ENCODE assay signal across 8 cellular contexts in genomic region chr10:59906417-59907202, GRCh38. TPM values are rescaled to one million over a fixed set of nuclear protein-coding genes. Genes with fewer than 3 reads are reported as not detected.
DNase-seq lines count a peak whose midpoint lies in the region; ATAC-seq and TF ChIP-seq lines count a peak whose summit lies in the region.

TSS of gene CCDC6 (minus strand) at chr10:59906556. CDS start at chr10:59906424, 132 bp downstream.

- DNase-seq in AG04450 (ENCODE audit: low read depth, low spot score) (peak; percentile 81), NCI-H2196 (lab: John Stamatoyannopoulos, UW; ENCODE audit: unreplicated experiment) (peak; percentile 70), breast epithelium (ENCODE audit: low spot score in 2 of 2) (peak; percentile 89 to 94), iPS-NIHi7 (ENCODE audit: extremely low spot score) (peak; percentile 85), smooth muscle cell of the brain vasculature (ENCODE audit: low read depth, low spot score) (peak; percentile 73)

- H3K9me3 ChIP-seq in AG04450 (ENCODE audit: control insufficient read depth, insufficient read depth, low read length) (peaks cover 2% of the 10 kb centered on the region; the same call in 1 of the 2 replicates), breast epithelium (no peaks in the 10 kb centered on the region)

- TF ChIP-seq CTCF in AG04450 (IDR thresholded peaks at IDR 0.05; ENCODE audit: low read depth, low read length) (peak; percentile 72), VCaP (conservative IDR thresholded peaks at IDR 0.05) (peak; percentile 88), breast epithelium (IDR thresholded peaks at IDR 0.05) (peak; percentile 71 to 88 (median 85))

- intact Hi-C loops in breast epithelium (cut with DNase I; ENCODE audit: low total_unique reads), result no loop called here

- POLR2A ChIA-PET in AG04450 (lab: Yijun Ruan, JAX), result interaction anchor here (0.7 to 2.2 kb wide), 10 partner anchors 11 to 872 kb away, joined by 3 to 16 read pairs (median 4); partner anchors contain the start of gene CDK1

- H3K36me3 ChIP-seq in breast epithelium, result no peaks in the 10 kb centered on the region

- TF ChIP-seq POLR2A in breast epithelium (IDR thresholded peaks at IDR 0.05), result peak; percentile 56

- peaks cover 0 to 7% of the 10 kb centered on the region in 2 donors for H3K4me1 ChIP-seq in breast epithelium

- H3K27me3 ChIP-seq in AG04450 (ENCODE audit: control insufficient read depth, insufficient read depth, low read length) (no peaks in the 10 kb centered on the region), breast epithelium (no peaks in the 10 kb centered on the region)

- peak within 1 kb of the TSS; percentile 88 for H3K27ac ChIP-seq in AG04450 (ENCODE audit: low read depth, low read length)
- H3K27ac ChIP-seq in VCaP, result peak within 1 kb of the TSS; percentile 97
- H3K27ac ChIP-seq in breast epithelium, result peak within 1 kb of the TSS; percentile 94 to 98

- ATAC-seq in GM18870 (IDR thresholded peaks at IDR 0.05; ENCODE audit: unreplicated experiment), result peak; percentile 79
- peak; percentile 87 for ATAC-seq in HG03135 (IDR thresholded peaks at IDR 0.05; ENCODE audit: unreplicated experiment)

- CTCF ChIA-PET in AG04450 (lab: Charles Lee), result interaction anchor here (0.6 to 5.3 kb wide), 25 partner anchors 9 to 1531 kb away, joined by 3 to 58 read pairs (median 4); no protein-coding TSS in a partner anchor

- peak within 1 kb of the TSS; percentile 92 for H3K4me3 ChIP-seq in AG04450 (ENCODE audit: low read depth, low read length)
- H3K4me3 ChIP-seq in breast epithelium, result peak within 1 kb of the TSS; percentile 98 to 100 (median 98)

RNA-seq across cellular contexts. Expression of gene CCDC6, which starts in this region (rescaled TPM):
- 42.2 and 51.1 TPM in 2 replicates for polyA plus RNA-seq in AG04450 (2011; rRNA removed)
- 61.9 and 85.7 TPM in 2 replicates for polyA minus RNA-seq in AG04450 (2011; rRNA and poly(A)+ RNA removed)
- 10 to 100 TPM; 31.4 to 85.6 (median 44.9) TPM for total RNA-seq in breast epithelium

Comparison
In these comparisons a context has a peak if more than half of its experiments do, and no peak if none do; other contexts are left out.
1. Peak in every context shown above with its lines: DNase-seq, ATAC-seq, H3K4me3 ChIP-seq and H3K27ac ChIP-seq.